Comparison of ENCODE assay signal across 1 cellular context in genomic region chrX:15384304-15384703, GRCh38.
TF ChIP-seq lines count a peak whose summit lies in the region.

TSS of gene VEGFD (minus strand) at chrX:15384413. CDS start at chrX:15383946, 467 bp downstream.

TF ChIP-seq in HepG2, 621 proteins besides CTCF, POLR2A, EP300 and RAD21:
- TF ChIP-seq RFXANK (CRISPR knock-in tag; IDR thresholded peaks at IDR 0.05) = no peak
- TF ChIP-seq PAXIP1 (CRISPR knock-in tag; conservative IDR thresholded peaks at IDR 0.05) = no peak
- TF ChIP-seq NFE2L1 (CRISPR knock-in tag; IDR thresholded peaks at IDR 0.05; ENCODE audit: borderline replicate concordance) = no peak
- no peak for TF ChIP-seq SNAPC5 (CRISPR knock-in tag; IDR thresholded peaks at IDR 0.05; ENCODE audit: borderline replicate concordance)
- no peak for TF ChIP-seq SKIL (CRISPR knock-in tag; IDR thresholded peaks at IDR 0.05; ENCODE audit: borderline replicate concordance)
- no peak for TF ChIP-seq MYC (CRISPR knock-in tag; IDR thresholded peaks at IDR 0.05; ENCODE audit: borderline replicate concordance)
- TF ChIP-seq SAFB2 (CRISPR knock-in tag; IDR thresholded peaks at IDR 0.05; ENCODE audit: borderline replicate concordance, low read depth) = no peak
- TF ChIP-seq CEBPB (IDR thresholded peaks at IDR 0.05; ENCODE audit: borderline replicate concordance, low read depth, low read length) = peak; percentile 88
- TF ChIP-seq REL (CRISPR knock-in tag; conservative IDR thresholded peaks at IDR 0.05) = no peak
- TF ChIP-seq SIX1 (CRISPR knock-in tag; IDR thresholded peaks at IDR 0.05; ENCODE audit: borderline replicate concordance) = peak; percentile 94
- TF ChIP-seq ZNF121 (CRISPR knock-in tag; IDR thresholded peaks at IDR 0.05) = no peak
- TF ChIP-seq SKI (IDR thresholded peaks at IDR 0.05; ENCODE audit: partially characterized antibody) = no peak
- TF ChIP-seq HNF4G (IDR thresholded peaks at IDR 0.05; ENCODE audit: borderline replicate concordance, low read depth, low read length) = peak; percentile 57; the same call in 1 of the 2 replicates
- TF ChIP-seq HNF4G (CRISPR knock-in tag; IDR thresholded peaks at IDR 0.05; ENCODE audit: borderline replicate concordance, low read depth) = no peak
- no peak for TF ChIP-seq HDAC6 (IDR thresholded peaks at IDR 0.05; ENCODE audit: low read depth, low read length)
- TF ChIP-seq SPEN (CRISPR knock-in tag; IDR thresholded peaks at IDR 0.05; ENCODE audit: low read depth) = no peak
- no peak for TF ChIP-seq IRX3 (CRISPR knock-in tag; IDR thresholded peaks at IDR 0.05; ENCODE audit: borderline replicate concordance, low read depth)
- no peak for TF ChIP-seq ETV6 (CRISPR knock-in tag; conservative IDR thresholded peaks at IDR 0.05)
- TF ChIP-seq FOXJ3 (CRISPR knock-in tag; IDR thresholded peaks at IDR 0.05; ENCODE audit: borderline replicate concordance) = no peak
- peak; percentile 82 for TF ChIP-seq CEBPG (CRISPR knock-in tag; IDR thresholded peaks at IDR 0.05)
- no peak for TF ChIP-seq NR2F6 (IDR thresholded peaks at IDR 0.05)
- 0 out of 2 replicates have a peak, but pooled peaks have one; percentile 22 for TF ChIP-seq NR2F6 (CRISPR knock-in tag; IDR thresholded peaks at IDR 0.05)
- TF ChIP-seq ZSCAN5A (CRISPR knock-in tag; IDR thresholded peaks at IDR 0.05; ENCODE audit: borderline replicate concordance) = no peak
- peak; percentile 96 for TF ChIP-seq SIX4 (CRISPR knock-in tag; IDR thresholded peaks at IDR 0.05)
- TF ChIP-seq ZNF546 (CRISPR knock-in tag; conservative IDR thresholded peaks at IDR 0.05) = no peak
- no peak for TF ChIP-seq RXRB (CRISPR knock-in tag; IDR thresholded peaks at IDR 0.05; ENCODE audit: borderline replicate concordance)
- no peak for TF ChIP-seq ZFY (CRISPR knock-in tag; IDR thresholded peaks at IDR 0.05)
- TF ChIP-seq SMARCC2 (IDR thresholded peaks at IDR 0.05) = no peak
- peak; percentile 70 for TF ChIP-seq HNF4A (CRISPR knock-in tag; IDR thresholded peaks at IDR 0.05)
- TF ChIP-seq ZMYM2 (CRISPR knock-in tag; IDR thresholded peaks at IDR 0.05) = no peak
- no peak for TF ChIP-seq ZNF646 (CRISPR knock-in tag; IDR thresholded peaks at IDR 0.05)
- no peak for TF ChIP-seq SP140L (CRISPR knock-in tag; IDR thresholded peaks at IDR 0.05; ENCODE audit: borderline replicate concordance)
